16 cellular contexts compared by ENCODE assay signal in the genomic region with DNA sequence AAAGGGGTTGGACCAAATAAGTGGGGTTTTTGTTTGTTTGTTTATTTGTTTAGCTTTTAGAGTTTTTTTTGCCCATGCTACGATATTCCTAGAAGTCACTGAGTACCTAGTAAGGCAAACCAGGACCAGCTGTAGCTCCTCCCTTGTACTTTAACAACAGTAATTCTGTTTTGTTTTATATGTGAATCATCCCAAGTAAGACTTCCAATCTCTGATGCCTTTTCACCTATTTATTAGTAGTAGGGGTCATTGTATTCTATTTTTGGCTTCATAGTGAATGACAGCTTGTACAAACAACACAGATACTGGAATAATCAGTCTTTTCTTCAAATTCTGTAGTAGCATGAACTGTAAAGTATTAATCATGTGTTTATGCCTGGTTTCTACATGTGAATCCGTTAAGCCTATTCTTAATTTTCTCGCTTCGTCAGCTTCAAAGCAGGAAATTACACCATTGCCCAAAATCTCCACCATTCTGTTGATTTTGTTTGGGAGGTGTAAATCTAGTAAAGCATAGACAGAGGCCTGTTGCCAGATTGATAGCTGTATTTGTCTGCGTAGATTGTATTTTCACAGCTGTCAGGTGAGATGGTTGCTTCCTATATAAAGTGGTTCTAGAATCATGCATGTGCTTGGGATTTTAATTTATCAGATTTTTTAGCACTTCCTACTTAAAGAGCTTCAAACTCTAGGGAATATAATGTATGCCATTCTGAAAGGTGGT.
A peak's percentile ranks its signal among the peaks of the same experiment; 100 is the strongest.
DNase-seq lines count a peak whose midpoint lies in the region; ATAC-seq and TF ChIP-seq lines count a peak whose summit lies in the region.
"Had no signal": no experiment of that assay in that cellular context is flagged by ENCODE, and none has a peak within 500 bp of the region (broad histone marks: within the 10 kb centered on the region; RNA-seq: fewer than 3 reads in every experiment).

No MANE protein-coding gene starts in this region.

- H3K4me1 Mint-ChIP-seq in T-helper 17 cell, result no peaks in the 10 kb centered on the region
- no peaks in the 10 kb centered on the region for H3K4me1 Mint-ChIP-seq in activated T-helper 1 cell treated with anti-CD3 and anti-CD28 coated beads, Interleukin-12 subunit alpha, Interleukin-12 subunit beta, Interleukin-2, Interleukin-4 antibody, amounts not matched to agents 30 ng/mL and 10 ng/mL and 1 ng/mL, durations not matched to agents 14 hours and 24 hours and 36 hours (ENCODE audit: low read depth)

- H3K27me3 Mint-ChIP-seq in T-helper 17 cell, result no peaks in the 10 kb centered on the region
- no peaks in the 10 kb centered on the region for H3K27me3 Mint-ChIP-seq in activated T-helper 1 cell treated with anti-CD3 and anti-CD28 coated beads, Interleukin-12 subunit alpha, Interleukin-12 subunit beta, Interleukin-2, Interleukin-4 antibody, amounts not matched to agents 30 ng/mL and 10 ng/mL and 1 ng/mL, durations not matched to agents 14 hours and 24 hours and 36 hours (ENCODE audit: insufficient read depth)

- H4K8ac ChIP-seq in mesenchymal stem cell (ENCODE audit: low read length), result no peak overlapping the region

- H3K4me1 ChIP-seq in SJSA1 (replicated peaks), result peaks cover 11% of the 10 kb centered on the region
- H3K4me1 ChIP-seq in mucosa of descending colon (ENCODE audit: low read depth), result no peaks in the 10 kb centered on the region
- H3K4me1 ChIP-seq in mesenchymal stem cell (ENCODE audit: control insufficient read depth, insufficient read depth, low read depth, low read length), result no peaks in the 10 kb centered on the region
- H3K4me1 ChIP-seq: Caco-2 had no signal

- H4K91ac ChIP-seq in mesenchymal stem cell (ENCODE audit: low read length), result no peak overlapping the region

- H3K36me3 ChIP-seq in SJSA1 (no peaks in the 10 kb centered on the region), mucosa of descending colon (ENCODE audit: low read depth) (no peaks in the 10 kb centered on the region), mesenchymal stem cell (ENCODE audit: control insufficient read depth in 1 of 2, insufficient read depth in 2 of 2, low read depth in 1 of 2, low read length in 2 of 2) (no peaks in the 10 kb centered on the region)

- DNase-seq in DMS153 treated with DMSO at 0.1 percent for 48 hours (lab: John Stamatoyannopoulos, UW; ENCODE audit: unreplicated experiment), result peak; percentile 21
- peak; percentile 68 to 87 for DNase-seq in NCI-H2081 (lab: John Stamatoyannopoulos, UW)
- peak in 1 of 2 experiments; percentile 14 for DNase-seq in SJSA1 (ENCODE audit: low read depth in 1 of 2, low spot score in 2 of 2)
- DNase-seq in mucosa of descending colon, result no peak
- DNase-seq in T-helper 17 cell, result no peak
- DNase-seq in mesenchymal stem cell, result no peak
- no peak for DNase-seq in activated T-helper 1 cell treated with anti-CD3 and anti-CD28 coated beads, Interleukin-12 subunit alpha, Interleukin-12 subunit beta, Interleukin-2, Interleukin-4 antibody, amounts not matched to agents 30 ng/mL and 10 ng/mL and 1 ng/mL, durations not matched to agents 14 hours and 24 hours and 36 hours (ENCODE audit: low spot score)
- DNase-seq: ACHN, AML-193, Caco-2, DMS79, GOT3, MV-4-11, NCI-H1694, NCI-H526 treated with DMSO at 0.1 percent for 48 hours had no signal

- no peaks in the 10 kb centered on the region for H3K36me3 Mint-ChIP-seq in T-helper 17 cell (ENCODE audit: low read depth)
- H3K36me3 Mint-ChIP-seq in activated T-helper 1 cell treated with anti-CD3 and anti-CD28 coated beads, Interleukin-12 subunit alpha, Interleukin-12 subunit beta, Interleukin-2, Interleukin-4 antibody, amounts not matched to agents 30 ng/mL and 10 ng/mL and 1 ng/mL, durations not matched to agents 14 hours and 24 hours and 36 hours (ENCODE audit: low read depth), result no peaks in the 10 kb centered on the region

- H2BK12ac ChIP-seq in mesenchymal stem cell (ENCODE audit: low read length in 2 of 2), result no peak overlapping the region

- TF ChIP-seq CTCF in mucosa of descending colon (IDR thresholded peaks at IDR 0.05), result no peak

- no peak overlapping the region for H2BK120ac ChIP-seq in mesenchymal stem cell (ENCODE audit: low read depth, low read length)

- H3K27me3 ChIP-seq in SJSA1 (replicated peaks) (no peaks in the 10 kb centered on the region), mesenchymal stem cell (ENCODE audit: control insufficient read depth in 1 of 2, insufficient read depth in 1 of 2, low read length in 2 of 2) (no peaks in the 10 kb centered on the region)

- peak overlapping the region; percentile 16 for H3K27ac ChIP-seq in SJSA1
- H3K27ac ChIP-seq in mesenchymal stem cell (ENCODE audit: low read length, poor library complexity, severe bottlenecking), result no peak overlapping the region
- H3K27ac ChIP-seq: SK-N-MC had no signal

- H3K4me2 ChIP-seq in mesenchymal stem cell (ENCODE audit: low read length, poor library complexity, severe bottlenecking), result no peak overlapping the region

- intact Hi-C loops in mucosa of descending colon (cut with DNase I, micrococcal nuclease), result no loop called here
- intact Hi-C loops in activated T-helper 1 cell treated with anti-CD3 and anti-CD28 coated beads, Interleukin-12 subunit alpha, Interleukin-12 subunit beta, Interleukin-2, Interleukin-4 antibody, amounts not matched to agents 30 ng/mL and 10 ng/mL and 1 ng/mL, durations not matched to agents 14 hours and 24 hours and 36 hours (cut with micrococcal nuclease), result no loop called here

- H2BK5ac ChIP-seq in mesenchymal stem cell (ENCODE audit: low read depth, low read length, poor library complexity, severe bottlenecking), result no peak overlapping the region

- H2BK15ac ChIP-seq in mesenchymal stem cell (ENCODE audit: low read depth, poor library complexity, severe bottlenecking), result no peak overlapping the region

- no peak overlapping the region for H3K27ac Mint-ChIP-seq in T-helper 17 cell
- H3K27ac Mint-ChIP-seq in activated T-helper 1 cell treated with anti-CD3 and anti-CD28 coated beads, Interleukin-12 subunit alpha, Interleukin-12 subunit beta, Interleukin-2, Interleukin-4 antibody, amounts not matched to agents 30 ng/mL and 10 ng/mL and 1 ng/mL, durations not matched to agents 14 hours and 24 hours and 36 hours, result no peak overlapping the region

- no peak overlapping the region for H2AK5ac ChIP-seq in mesenchymal stem cell (ENCODE audit: low read length, severe bottlenecking)

- H3K4me3 Mint-ChIP-seq in T-helper 17 cell, result no peak overlapping the region
- no peak overlapping the region for H3K4me3 Mint-ChIP-seq in activated T-helper 1 cell treated with anti-CD3 and anti-CD28 coated beads, Interleukin-12 subunit alpha, Interleukin-12 subunit beta, Interleukin-2, Interleukin-4 antibody, amounts not matched to agents 30 ng/mL and 10 ng/mL and 1 ng/mL, durations not matched to agents 14 hours and 24 hours and 36 hours

- no peak overlapping the region for H3K23ac ChIP-seq in mesenchymal stem cell (ENCODE audit: low read length in 2 of 2)

- H3K14ac ChIP-seq in mesenchymal stem cell (ENCODE audit: low read length in 2 of 2), result no peak overlapping the region

- H3K79me1 ChIP-seq in mesenchymal stem cell (replicated peaks; ENCODE audit: low read length, poor library complexity, severe bottlenecking), result no peaks in the 10 kb centered on the region

- no peak overlapping the region for H3K18ac ChIP-seq in mesenchymal stem cell (ENCODE audit: low read depth in 1 of 2, low read length in 2 of 2)

- no CpG with 5 or more reads among the region's 5 CpGs for WGBS in mesenchymal stem cell

- peak; percentile 55 for ATAC-seq in mucosa of descending colon
- no peak for ATAC-seq in T-helper 17 cell

- no peak overlapping the region for H2AFZ ChIP-seq in mesenchymal stem cell (ENCODE audit: low read depth, low read length)

- H3K9me3 ChIP-seq in SJSA1 (replicated peaks) (no peaks in the 10 kb centered on the region), mucosa of descending colon (no peaks in the 10 kb centered on the region), T-helper 17 cell (ENCODE audit: control insufficient read depth, low read length, poor library complexity, severe bottlenecking) (no peaks in the 10 kb centered on the region), mesenchymal stem cell (ENCODE audit: control insufficient read depth, low read length) (no peaks in the 10 kb centered on the region)
- H3K9me3 ChIP-seq: Caco-2 had no signal

- no peak overlapping the region for H3K9ac ChIP-seq in mesenchymal stem cell (ENCODE audit: low read length)

- no peak overlapping the region for H3K4ac ChIP-seq in mesenchymal stem cell (ENCODE audit: low read depth in 1 of 2, low read length in 2 of 2)

- H3K9me3 Mint-ChIP-seq in activated T-helper 1 cell treated with anti-CD3 and anti-CD28 coated beads, Interleukin-12 subunit alpha, Interleukin-12 subunit beta, Interleukin-2, Interleukin-4 antibody, amounts not matched to agents 30 ng/mL and 10 ng/mL and 1 ng/mL, durations not matched to agents 14 hours and 24 hours and 36 hours, result peaks cover 4% of the 10 kb centered on the region

- H3K4me3 ChIP-seq in SJSA1 (no peak overlapping the region), mucosa of descending colon (no peak overlapping the region), mesenchymal stem cell (ENCODE audit: insufficient read depth in 1 of 2, low read depth in 1 of 2, low read length in 2 of 2) (no peak overlapping the region)
- H3K4me3 ChIP-seq: SK-N-MC had no signal

Comparison
In these comparisons a context has a peak if more than half of its experiments do, and no peak if none do; other contexts are left out.
1. DNase-seq: peak in DMS153 treated with DMSO at 0.1 percent for 48 hours (single experiment) and NCI-H2081 (2 of 2); none in mucosa of descending colon (0 of 3), T-helper 17 cell (0 of 3), mesenchymal stem cell (single experiment) and activated T-helper 1 cell treated with anti-CD3 and anti-CD28 coated beads, Interleukin-12 subunit alpha, Interleukin-12 subunit beta, Interleukin-2, Interleukin-4 antibody, amounts not matched to agents 30 ng/mL and 10 ng/mL and 1 ng/mL, durations not matched to agents 14 hours and 24 hours and 36 hours (single experiment).